Comparison of ENCODE assay signal across 7 cellular contexts in genomic region chr3:96977671-96978070, GRCh38.
"Had no signal": no experiment of that assay in that cellular context is flagged by ENCODE, and none has a peak within 500 bp of the region (broad histone marks: within the 10 kb centered on the region; RNA-seq: fewer than 3 reads in every experiment).

No MANE protein-coding gene starts in this region.

- FAIRE-seq: HepG2, HTR-8/SVneo, K562 had no signal

- H3K27ac Mint-ChIP-seq: IgD-negative memory B cell had no signal

- DNase-seq: IMR-90, KBM-7 had no signal

- H3K27ac ChIP-seq: HL-60 had no signal

- ATAC-seq: HepG2, K562 had no signal

- H3K27me3 Mint-ChIP-seq: IgD-negative memory B cell had no signal

- H3K4me3 Mint-ChIP-seq: IgD-negative memory B cell had no signal

- H3K36me3 Mint-ChIP-seq: IgD-negative memory B cell had no signal

- H3K4me1 Mint-ChIP-seq: IgD-negative memory B cell had no signal

- H3K4me3 ChIP-seq: K562 had no signal
